28 cellular contexts compared by ENCODE assay signal in genomic region chr6:33469661-33470060, GRCh38.
"Had no signal": no experiment of that assay in that cellular context is flagged by ENCODE, and none has a peak within 500 bp of the region (broad histone marks: within the 10 kb centered on the region; RNA-seq: fewer than 3 reads in every experiment).

No MANE protein-coding gene starts in this region.

- H3K27me3 Mint-ChIP-seq: dendritic cell treated with granulocyte-macrophage colony-stimulating factor and Interleukin-4, amounts not matched to agents 40 ng/mL and 50 ng/mL, for 4 days; effector memory CD8-positive, alpha-beta T cell had no signal

- H3K4me2 ChIP-seq: hepatocyte had no signal

- H3K27ac ChIP-seq: colonic mucosa, coronary artery, dorsolateral prefrontal cortex, epithelial cell of prostate, esophagus muscularis mucosa, esophagus squamous epithelium, foreskin keratinocyte, gastrocnemius medialis, gastroesophageal sphincter, heart left ventricle, heart right ventricle, hepatocyte had no signal

- FAIRE-seq: colon, endometrium, frontal cortex had no signal

- H2AFZ ChIP-seq: hepatocyte had no signal

- H3K36me3 ChIP-seq: colonic mucosa, esophagus muscularis mucosa, esophagus squamous epithelium, gastrocnemius medialis, gastroesophageal sphincter, heart left ventricle, heart right ventricle had no signal

- H3K9me3 ChIP-seq: colonic mucosa, esophagus muscularis mucosa, esophagus squamous epithelium, gastrocnemius medialis, gastroesophageal sphincter, heart left ventricle, heart right ventricle had no signal

- H3K4me3 ChIP-seq: colonic mucosa, coronary artery, dorsolateral prefrontal cortex, esophagus muscularis mucosa, esophagus squamous epithelium, gastrocnemius medialis, gastroesophageal sphincter, heart left ventricle, heart right ventricle, hepatocyte had no signal

- H3K4me1 ChIP-seq: colonic mucosa, esophagus muscularis mucosa, esophagus squamous epithelium, foreskin keratinocyte, gastrocnemius medialis, gastroesophageal sphincter, heart left ventricle, heart right ventricle had no signal

- H3K9me3 Mint-ChIP-seq: dendritic cell treated with granulocyte-macrophage colony-stimulating factor and Interleukin-4, amounts not matched to agents 40 ng/mL and 50 ng/mL, for 4 days; effector memory CD8-positive, alpha-beta T cell had no signal

- H3K79me2 ChIP-seq: hepatocyte had no signal

- H3K4me3 Mint-ChIP-seq: dendritic cell treated with granulocyte-macrophage colony-stimulating factor and Interleukin-4, amounts not matched to agents 40 ng/mL and 50 ng/mL, for 4 days; effector memory CD8-positive, alpha-beta T cell; endodermal cell had no signal

- DNase-seq: colonic mucosa; cortex of kidney; dermis blood vessel endothelial cell; dorsolateral prefrontal cortex; effector CD4-positive, alpha-beta T cell; effector CD8-positive, alpha-beta T cell; effector memory CD4-positive, alpha-beta T cell; effector memory CD8-positive, alpha-beta T cell; endodermal cell; erythroblast; esophagus squamous epithelium; foreskin fibroblast; foreskin keratinocyte; foreskin melanocyte; gastrocnemius medialis; glutamatergic neuron; head of caudate nucleus; heart left ventricle; heart right ventricle had no signal

- H3K27me3 ChIP-seq: colonic mucosa, esophagus squamous epithelium, foreskin keratinocyte, gastrocnemius medialis, heart left ventricle, heart right ventricle, hepatocyte had no signal

- H3K27ac Mint-ChIP-seq: dendritic cell treated with granulocyte-macrophage colony-stimulating factor and Interleukin-4, amounts not matched to agents 40 ng/mL and 50 ng/mL, for 4 days; effector memory CD8-positive, alpha-beta T cell; endodermal cell had no signal
